8 cellular contexts compared by ENCODE assay signal in the genomic region with DNA sequence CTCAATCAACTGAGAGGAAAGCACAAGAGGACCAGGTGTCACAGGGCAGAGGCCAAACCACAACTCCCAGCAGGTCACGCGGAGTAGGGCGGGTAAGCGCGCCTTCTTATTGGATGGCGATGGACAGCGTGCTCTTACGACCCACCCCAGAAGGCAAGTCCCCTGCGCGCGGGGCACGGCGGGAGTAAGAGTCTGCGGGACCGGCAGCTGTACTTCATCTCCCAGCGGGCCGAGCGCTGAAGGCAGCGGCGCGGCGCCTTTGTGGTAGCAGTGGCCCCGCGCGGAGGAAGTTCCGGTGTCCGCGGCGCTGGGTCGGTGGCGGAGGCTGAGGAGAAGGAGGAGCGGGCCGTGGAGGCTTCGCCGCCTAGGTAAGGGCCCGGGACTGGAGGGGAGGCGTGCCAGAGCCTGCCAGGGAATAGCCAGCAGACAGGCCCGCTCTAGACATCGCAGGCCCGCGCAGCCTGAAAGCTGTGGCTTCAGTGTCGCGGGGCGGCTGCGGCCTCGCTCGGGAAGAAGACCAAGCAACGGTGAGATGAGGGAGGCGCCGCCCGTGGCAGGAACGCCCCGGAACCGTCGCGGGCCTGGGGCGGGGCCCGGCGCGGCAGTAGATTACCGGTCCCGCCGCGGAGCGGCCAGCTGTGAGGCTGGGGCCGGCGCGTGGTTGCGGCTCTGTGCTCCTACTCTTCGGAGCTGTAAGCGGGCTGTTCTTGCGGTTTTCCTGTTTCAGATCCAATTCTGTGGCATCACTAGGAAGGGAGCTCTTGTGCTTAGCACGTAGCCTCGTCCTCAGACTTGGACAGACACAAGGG. TPM values are rescaled to one million over a fixed set of nuclear protein-coding genes. Genes with fewer than 3 reads are reported as not detected.
DNase-seq lines count a peak whose midpoint lies in the region; ATAC-seq and TF ChIP-seq lines count a peak whose summit lies in the region.

A gene with protein sequence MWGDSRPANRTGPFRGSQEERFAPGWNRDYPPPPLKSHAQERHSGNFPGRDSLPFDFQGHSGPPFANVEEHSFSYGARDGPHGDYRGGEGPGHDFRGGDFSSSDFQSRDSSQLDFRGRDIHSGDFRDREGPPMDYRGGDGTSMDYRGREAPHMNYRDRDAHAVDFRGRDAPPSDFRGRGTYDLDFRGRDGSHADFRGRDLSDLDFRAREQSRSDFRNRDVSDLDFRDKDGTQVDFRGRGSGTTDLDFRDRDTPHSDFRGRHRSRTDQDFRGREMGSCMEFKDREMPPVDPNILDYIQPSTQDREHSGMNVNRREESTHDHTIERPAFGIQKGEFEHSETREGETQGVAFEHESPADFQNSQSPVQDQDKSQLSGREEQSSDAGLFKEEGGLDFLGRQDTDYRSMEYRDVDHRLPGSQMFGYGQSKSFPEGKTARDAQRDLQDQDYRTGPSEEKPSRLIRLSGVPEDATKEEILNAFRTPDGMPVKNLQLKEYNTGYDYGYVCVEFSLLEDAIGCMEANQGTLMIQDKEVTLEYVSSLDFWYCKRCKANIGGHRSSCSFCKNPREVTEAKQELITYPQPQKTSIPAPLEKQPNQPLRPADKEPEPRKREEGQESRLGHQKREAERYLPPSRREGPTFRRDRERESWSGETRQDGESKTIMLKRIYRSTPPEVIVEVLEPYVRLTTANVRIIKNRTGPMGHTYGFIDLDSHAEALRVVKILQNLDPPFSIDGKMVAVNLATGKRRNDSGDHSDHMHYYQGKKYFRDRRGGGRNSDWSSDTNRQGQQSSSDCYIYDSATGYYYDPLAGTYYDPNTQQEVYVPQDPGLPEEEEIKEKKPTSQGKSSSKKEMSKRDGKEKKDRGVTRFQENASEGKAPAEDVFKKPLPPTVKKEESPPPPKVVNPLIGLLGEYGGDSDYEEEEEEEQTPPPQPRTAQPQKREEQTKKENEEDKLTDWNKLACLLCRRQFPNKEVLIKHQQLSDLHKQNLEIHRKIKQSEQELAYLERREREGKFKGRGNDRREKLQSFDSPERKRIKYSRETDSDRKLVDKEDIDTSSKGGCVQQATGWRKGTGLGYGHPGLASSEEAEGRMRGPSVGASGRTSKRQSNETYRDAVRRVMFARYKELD (plus strand): TSS at position 293 of the 809 bp plus-strand sequence. CDS start 22,492 bp downstream, outside the sequence.

- peak within 1 kb of the TSS; percentile 90 for H3K4me3 ChIP-seq in left ventricle myocardium inferior

- H3K4me1 Mint-ChIP-seq in T-helper 17 cell (peaks cover 15% of the 10 kb centered on the region), progenitor cell of endocrine pancreas (ENCODE audit: low read depth) (peaks cover 8% of the 10 kb centered on the region)

- H3K27ac ChIP-seq in left ventricle myocardium inferior (replicated peaks) = peak within 1 kb of the TSS; percentile 98

- H3K27ac Mint-ChIP-seq in T-helper 17 cell = peak within 1 kb of the TSS; percentile 97
- H3K27ac Mint-ChIP-seq in progenitor cell of endocrine pancreas = peak within 1 kb of the TSS; percentile 99

- peaks cover 7% of the 10 kb centered on the region for H3K36me3 Mint-ChIP-seq in T-helper 17 cell (ENCODE audit: low read depth)
- peaks cover 5% of the 10 kb centered on the region for H3K36me3 Mint-ChIP-seq in progenitor cell of endocrine pancreas (ENCODE audit: insufficient read depth)

- H3K27me3 Mint-ChIP-seq in T-helper 17 cell (no peaks in the 10 kb centered on the region), progenitor cell of endocrine pancreas (no peaks in the 10 kb centered on the region)

- H3K4me1 ChIP-seq in left ventricle myocardium inferior = peaks cover 33% of the 10 kb centered on the region

- peaks cover 3% of the 10 kb centered on the region for H3K9me3 Mint-ChIP-seq in progenitor cell of endocrine pancreas (ENCODE audit: low read depth)

- intact Hi-C loops in left ventricle myocardium inferior (cut with micrococcal nuclease) = no loop called here

- no peaks in the 10 kb centered on the region for H3K27me3 ChIP-seq in left ventricle myocardium inferior (ENCODE audit: low read depth)

- peak; percentile 92 for TF ChIP-seq POLR2A in GM15510 (IDR thresholded peaks at IDR 0.05; ENCODE audit: borderline replicate concordance, extremely low read depth, insufficient read length)

- ATAC-seq in HG02885 (IDR thresholded peaks at IDR 0.05; ENCODE audit: poor library complexity, unreplicated experiment) (peak; percentile 89), T-helper 17 cell (peak; percentile 97)

- peak within 1 kb of the TSS; percentile 98 for H3K4me3 Mint-ChIP-seq in T-helper 17 cell
- H3K4me3 Mint-ChIP-seq in progenitor cell of endocrine pancreas (ENCODE audit: low read depth) = peak within 1 kb of the TSS; percentile 97

- H3K36me3 ChIP-seq in left ventricle myocardium inferior = no peaks in the 10 kb centered on the region

- TF ChIP-seq CTCF in left ventricle myocardium inferior (IDR thresholded peaks at IDR 0.05; ENCODE audit: borderline replicate concordance) = no peak
- no peak for TF ChIP-seq CTCF in progenitor cell of endocrine pancreas (IDR thresholded peaks at IDR 0.05; ENCODE audit: unreplicated experiment)

- DNase-seq in NCI-H1694 treated with DMSO at 0.1 percent for 48 hours (lab: John Stamatoyannopoulos, UW) (peak; percentile 82), T-helper 17 cell (peak; percentile 87 to 88 (median 88)), amygdala (lab: John Stamatoyannopoulos, UW) (peak; percentile 67 to 99 (median 97)), left ventricle myocardium inferior (peak; percentile 98), progenitor cell of endocrine pancreas (ENCODE audit: low spot score, unreplicated experiment) (peak; percentile 87), ureter (ENCODE audit: low spot score) (peak; percentile 97)

- no peaks in the 10 kb centered on the region for H3K9me3 ChIP-seq in T-helper 17 cell (ENCODE audit: control insufficient read depth, low read length, poor library complexity, severe bottlenecking)
- no peaks in the 10 kb centered on the region for H3K9me3 ChIP-seq in left ventricle myocardium inferior (replicated peaks)

RNA-seq across cellular contexts. Expression of the gene that starts here (rescaled TPM):
- total RNA-seq in T-helper 17 cell (100 to 1,000 TPM; 129 to 148 TPM), left ventricle myocardium inferior (40.4 TPM), progenitor cell of endocrine pancreas (144 and 151 TPM in 2 replicates), ureter (130 TPM)

Comparison
In these comparisons a context has a peak if more than half of its experiments do, and no peak if none do; other contexts are left out.
1. Peak in every context shown above with its lines: DNase-seq, ATAC-seq, H3K4me3 ChIP-seq and H3K27ac ChIP-seq.